7 cellular contexts compared by ENCODE assay signal in genomic region chr2:27042159-27042661, GRCh38. TPM values are rescaled to one million over a fixed set of nuclear protein-coding genes. Genes with fewer than 3 reads are reported as not detected.
DNase-seq lines count a peak whose midpoint lies in the region; ATAC-seq and TF ChIP-seq lines count a peak whose summit lies in the region.
"Had no signal": no experiment of that assay in that cellular context is flagged by ENCODE, and none has a peak within 500 bp of the region (broad histone marks: within the 10 kb centered on the region; RNA-seq: fewer than 3 reads in every experiment).

No MANE protein-coding gene starts in this region.

- H3K36me3 Mint-ChIP-seq in brain: peaks cover 13% of the 10 kb centered on the region
- H3K36me3 Mint-ChIP-seq in endodermal cell (ENCODE audit: low read depth): peaks cover 44% of the 10 kb centered on the region

- H3K9me3 Mint-ChIP-seq in brain (no peaks in the 10 kb centered on the region), endodermal cell (no peaks in the 10 kb centered on the region)

- no peak overlapping the region for H3K9ac ChIP-seq in endodermal cell (ENCODE audit: extremely low read depth, low read length, poor library complexity, severe bottlenecking)

- peaks cover 11% of the 10 kb centered on the region for H3K4me1 Mint-ChIP-seq in brain
- H3K4me1 Mint-ChIP-seq in endodermal cell: no peaks in the 10 kb centered on the region

- DNase-seq in GM13977 (ENCODE audit: low spot score) (peak; percentile 74), endodermal cell (no peak), cerebellar cortex (ENCODE audit: low spot score) (no peak)
- DNase-seq: KBM-7 had no signal

- no peaks in the 10 kb centered on the region for H3K9me3 ChIP-seq in endodermal cell (ENCODE audit: control insufficient read depth, low read length)

- 93 to 95% methylated on average over 10 of the region's 10 CpGs for WGBS in endodermal cell (ENCODE audit: insufficient coverage in 1 of 2, insufficient read length in 1 of 2), 2 experiments

- H3K36me3 ChIP-seq in endodermal cell (ENCODE audit: control insufficient read depth, insufficient read depth, low read length): peaks cover 43% of the 10 kb centered on the region

- no peaks in the 10 kb centered on the region for H3K27me3 Mint-ChIP-seq in brain
- no peaks in the 10 kb centered on the region for H3K27me3 Mint-ChIP-seq in endodermal cell (ENCODE audit: insufficient read depth)

- H3K27me3 ChIP-seq in endodermal cell (ENCODE audit: control insufficient read depth, insufficient read depth, low read length, poor library complexity, severe bottlenecking): no peaks in the 10 kb centered on the region

- H3K4me3 ChIP-seq in endodermal cell (ENCODE audit: low read length): no peak overlapping the region

- peak overlapping the region in 1 of 5 experiments; percentile 56 for H3K4me3 Mint-ChIP-seq in brain
- no peak overlapping the region for H3K4me3 Mint-ChIP-seq in endodermal cell

- ATAC-seq in HG02885 (IDR thresholded peaks at IDR 0.05; ENCODE audit: poor library complexity, unreplicated experiment) (peak; percentile 81), HG02642 (IDR thresholded peaks at IDR 0.05; ENCODE audit: poor library complexity, unreplicated experiment) (no peak)

- H3K27ac ChIP-seq in endodermal cell (ENCODE audit: low read depth, low read length): no peak overlapping the region

- no peak for TF ChIP-seq CTCF in GM13977 (IDR thresholded peaks at IDR 0.05; ENCODE audit: extremely low read depth, insufficient read depth, missing control alignments)
- no peak for TF ChIP-seq CTCF in brain (conservative IDR thresholded peaks at IDR 0.05)
- no peak for TF ChIP-seq CTCF in endodermal cell (conservative IDR thresholded peaks at IDR 0.05)

- no peaks in the 10 kb centered on the region for H3K4me1 ChIP-seq in endodermal cell (ENCODE audit: control insufficient read depth, insufficient read depth, low read length)

- H3K27ac Mint-ChIP-seq in brain (peak overlapping the region in 4 of 5 experiments; percentile 5 to 87 (median 58)), endodermal cell (no peak overlapping the region)

- in situ Hi-C loops in GM13977 (cut with MboI; ENCODE audit: low pct_unique_long_range_greater_than_20kb, low sequenced_read_pairs, unreplicated experiment): no loop called here

RNA-seq across cellular contexts. Expression of gene AGBL5, which starts 9.3 kb away (rescaled TPM):
- polyA plus RNA-seq in brain (ENCODE audit: insufficient read depth, low read depth, low replicate concordance): 70.8 TPM
- 10 to 100 TPM; 56.9 to 76.1 TPM for total RNA-seq in endodermal cell
- 72.2 TPM for polyA plus RNA-seq in endodermal cell (2013, experiment 1 of 2)
- 70.4 TPM for polyA plus RNA-seq in endodermal cell (2013, experiment 2 of 2)

RNA-seq across cellular contexts. Expression of gene TMEM214, which starts 9.4 kb away (rescaled TPM):
- polyA plus RNA-seq in brain (ENCODE audit: insufficient read depth, low read depth, low replicate concordance): 42.2 TPM
- total RNA-seq in endodermal cell: 10 to 100 TPM; 52.7 to 63.7 TPM
- 41.2 TPM for polyA plus RNA-seq in endodermal cell (2013, experiment 1 of 2)
- 39.0 TPM for polyA plus RNA-seq in endodermal cell (2013, experiment 2 of 2)

RNA-seq across cellular contexts. Expression of gene OST4, which starts 29.2 kb away (rescaled TPM):
- 361 TPM for polyA plus RNA-seq in brain (ENCODE audit: insufficient read depth, low read depth, low replicate concordance)
- 100 to 1,000 TPM; 290 to 311 TPM for total RNA-seq in endodermal cell
- 206 TPM for polyA plus RNA-seq in endodermal cell (2013, experiment 1 of 2)
- polyA plus RNA-seq in endodermal cell (2013, experiment 2 of 2): 204 TPM

RNA-seq across cellular contexts. Expression of gene EMILIN1, which starts 36.2 kb away (rescaled TPM):
- polyA plus RNA-seq in brain (ENCODE audit: insufficient read depth, low read depth, low replicate concordance): 6.2 TPM
- total RNA-seq in endodermal cell: 1 to 10 TPM; 1.9 to 2.1 TPM
- 11.8 TPM for polyA plus RNA-seq in endodermal cell (2013, experiment 1 of 2)
- 15.3 TPM for polyA plus RNA-seq in endodermal cell (2013, experiment 2 of 2)

RNA-seq across cellular contexts. Expression of gene KHK, which starts 44.4 kb away (rescaled TPM):
- 9.2 TPM for polyA plus RNA-seq in brain (ENCODE audit: insufficient read depth, low read depth, low replicate concordance)
- total RNA-seq in endodermal cell: 1 to 10 TPM; 3.3 to 3.9 TPM
- polyA plus RNA-seq in endodermal cell (2013, experiment 1 of 2): 2.9 TPM
- polyA plus RNA-seq in endodermal cell (2013, experiment 2 of 2): 2.6 TPM
